ENCODE assay signal across 2 cellular contexts in the genomic region with DNA sequence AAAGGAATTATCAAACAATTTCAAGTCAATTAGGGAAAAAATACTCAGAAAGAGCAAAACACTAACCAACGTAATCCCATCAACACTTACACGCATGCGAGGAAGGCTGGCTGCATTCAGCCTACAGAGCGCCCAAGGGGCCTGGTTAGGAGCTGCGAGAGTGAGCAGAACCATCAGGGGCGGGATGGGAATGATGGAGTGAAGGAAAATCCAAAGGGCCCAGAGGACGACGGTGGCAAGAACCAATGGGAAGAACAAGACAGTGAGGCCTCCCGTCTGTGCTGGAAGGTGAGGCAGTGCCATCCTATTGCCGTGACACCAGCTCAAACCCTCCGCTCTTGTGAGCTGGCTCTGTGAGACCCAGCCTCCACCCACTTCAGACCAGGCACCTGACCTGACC.
TF ChIP-seq lines count a peak whose summit lies in the region.

No MANE protein-coding gene starts in this region.

TF ChIP-seq in IMR-90, 13 proteins besides CTCF, POLR2A, EP300 and RAD21:
- no peak for TF ChIP-seq ELK1 (IDR thresholded peaks at IDR 0.05; ENCODE audit: borderline replicate concordance, low read depth, low read length)
- TF ChIP-seq MXI1 (IDR thresholded peaks at IDR 0.05; ENCODE audit: borderline replicate concordance, low read depth, low read length), result no peak
- TF ChIP-seq RCOR1 (IDR thresholded peaks at IDR 0.05; ENCODE audit: insufficient replicate concordance, low read length), result no peak
- TF ChIP-seq CHD1 (IDR thresholded peaks at IDR 0.05; ENCODE audit: low read depth, low read length), result no peak
- TF ChIP-seq MAFK (IDR thresholded peaks at IDR 0.05; ENCODE audit: low read depth, low read length), result no peak
- TF ChIP-seq, protein P1, sequence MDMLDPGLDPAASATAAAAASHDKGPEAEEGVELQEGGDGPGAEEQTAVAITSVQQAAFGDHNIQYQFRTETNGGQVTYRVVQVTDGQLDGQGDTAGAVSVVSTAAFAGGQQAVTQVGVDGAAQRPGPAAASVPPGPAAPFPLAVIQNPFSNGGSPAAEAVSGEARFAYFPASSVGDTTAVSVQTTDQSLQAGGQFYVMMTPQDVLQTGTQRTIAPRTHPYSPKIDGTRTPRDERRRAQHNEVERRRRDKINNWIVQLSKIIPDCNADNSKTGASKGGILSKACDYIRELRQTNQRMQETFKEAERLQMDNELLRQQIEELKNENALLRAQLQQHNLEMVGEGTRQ (IDR thresholded peaks at IDR 0.05; ENCODE audit: low read depth, low read length), result no peak

TF ChIP-seq in WTC11, 78 proteins besides CTCF, POLR2A, EP300 and RAD21:
- TF ChIP-seq, protein P2, sequence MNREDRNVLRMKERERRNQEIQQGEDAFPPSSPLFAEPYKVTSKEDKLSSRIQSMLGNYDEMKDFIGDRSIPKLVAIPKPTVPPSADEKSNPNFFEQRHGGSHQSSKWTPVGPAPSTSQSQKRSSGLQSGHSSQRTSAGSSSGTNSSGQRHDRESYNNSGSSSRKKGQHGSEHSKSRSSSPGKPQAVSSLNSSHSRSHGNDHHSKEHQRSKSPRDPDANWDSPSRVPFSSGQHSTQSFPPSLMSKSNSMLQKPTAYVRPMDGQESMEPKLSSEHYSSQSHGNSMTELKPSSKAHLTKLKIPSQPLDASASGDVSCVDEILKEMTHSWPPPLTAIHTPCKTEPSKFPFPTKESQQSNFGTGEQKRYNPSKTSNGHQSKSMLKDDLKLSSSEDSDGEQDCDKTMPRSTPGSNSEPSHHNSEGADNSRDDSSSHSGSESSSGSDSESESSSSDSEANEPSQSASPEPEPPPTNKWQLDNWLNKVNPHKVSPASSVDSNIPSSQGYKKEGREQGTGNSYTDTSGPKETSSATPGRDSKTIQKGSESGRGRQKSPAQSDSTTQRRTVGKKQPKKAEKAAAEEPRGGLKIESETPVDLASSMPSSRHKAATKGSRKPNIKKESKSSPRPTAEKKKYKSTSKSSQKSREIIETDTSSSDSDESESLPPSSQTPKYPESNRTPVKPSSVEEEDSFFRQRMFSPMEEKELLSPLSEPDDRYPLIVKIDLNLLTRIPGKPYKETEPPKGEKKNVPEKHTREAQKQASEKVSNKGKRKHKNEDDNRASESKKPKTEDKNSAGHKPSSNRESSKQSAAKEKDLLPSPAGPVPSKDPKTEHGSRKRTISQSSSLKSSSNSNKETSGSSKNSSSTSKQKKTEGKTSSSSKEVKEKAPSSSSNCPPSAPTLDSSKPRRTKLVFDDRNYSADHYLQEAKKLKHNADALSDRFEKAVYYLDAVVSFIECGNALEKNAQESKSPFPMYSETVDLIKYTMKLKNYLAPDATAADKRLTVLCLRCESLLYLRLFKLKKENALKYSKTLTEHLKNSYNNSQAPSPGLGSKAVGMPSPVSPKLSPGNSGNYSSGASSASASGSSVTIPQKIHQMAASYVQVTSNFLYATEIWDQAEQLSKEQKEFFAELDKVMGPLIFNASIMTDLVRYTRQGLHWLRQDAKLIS (CRISPR knock-in tag; IDR thresholded peaks at IDR 0.05; ENCODE audit: borderline replicate concordance), result no peak
- no peak for TF ChIP-seq SOX15 (CRISPR knock-in tag; IDR thresholded peaks at IDR 0.05)
- no peak for TF ChIP-seq TP53 (CRISPR knock-in tag; IDR thresholded peaks at IDR 0.05)
- TF ChIP-seq FOXP1 (CRISPR knock-in tag; IDR thresholded peaks at IDR 0.05; ENCODE audit: borderline replicate concordance), result no peak
- TF ChIP-seq E2F1 (CRISPR knock-in tag; IDR thresholded peaks at IDR 0.05), result no peak
- TF ChIP-seq RELA (CRISPR knock-in tag; IDR thresholded peaks at IDR 0.05; ENCODE audit: borderline replicate concordance), result no peak
- no peak for TF ChIP-seq FOXK1 (CRISPR knock-in tag; IDR thresholded peaks at IDR 0.05)
- TF ChIP-seq PRDM15 (CRISPR knock-in tag; IDR thresholded peaks at IDR 0.05), result no peak
